1 cellular context compared by ENCODE assay signal in genomic region chrX:13253223-13253622, GRCh38.
TF ChIP-seq lines count a peak whose summit lies in the region.

No MANE protein-coding gene starts in this region.

TF ChIP-seq in A549, 52 proteins besides CTCF, POLR2A, EP300 and RAD21 (continued from another document):
- no peak for TF ChIP-seq HMGXB4 (CRISPR knock-in tag; IDR thresholded peaks at IDR 0.05; ENCODE audit: borderline replicate concordance)
- TF ChIP-seq, protein P1, sequence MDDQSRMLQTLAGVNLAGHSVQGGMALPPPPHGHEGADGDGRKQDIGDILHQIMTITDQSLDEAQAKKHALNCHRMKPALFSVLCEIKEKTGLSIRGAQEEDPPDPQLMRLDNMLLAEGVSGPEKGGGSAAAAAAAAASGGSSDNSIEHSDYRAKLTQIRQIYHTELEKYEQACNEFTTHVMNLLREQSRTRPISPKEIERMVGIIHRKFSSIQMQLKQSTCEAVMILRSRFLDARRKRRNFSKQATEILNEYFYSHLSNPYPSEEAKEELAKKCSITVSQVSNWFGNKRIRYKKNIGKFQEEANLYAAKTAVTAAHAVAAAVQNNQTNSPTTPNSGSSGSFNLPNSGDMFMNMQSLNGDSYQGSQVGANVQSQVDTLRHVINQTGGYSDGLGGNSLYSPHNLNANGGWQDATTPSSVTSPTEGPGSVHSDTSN (IDR thresholded peaks at IDR 0.05): no peak
